Comparison of ENCODE assay signal across 19 cellular contexts in genomic region chr6:99471638-99472037, GRCh38.
"Had no signal": no experiment of that assay in that cellular context is flagged by ENCODE, and none has a peak within 500 bp of the region (broad histone marks: within the 10 kb centered on the region; RNA-seq: fewer than 3 reads in every experiment).

No MANE protein-coding gene starts in this region.

- H3K4me1 ChIP-seq: breast epithelium, gastrocnemius medialis, heart right ventricle, left lung, tibial nerve, vagina had no signal

- H3K9me3 ChIP-seq: breast epithelium, gastrocnemius medialis, heart right ventricle, left lung, tibial nerve, vagina had no signal

- H3K36me3 ChIP-seq: breast epithelium had no signal

- H3K4me3 Mint-ChIP-seq: activated naive CD4-positive, alpha-beta T cell treated with anti-CD3 and anti-CD28 coated beads for 36 hours; activated naive CD8-positive, alpha-beta T cell treated with anti-CD3 and anti-CD28 coated beads, Interleukin-2, amount 50 U/mL, for 24 hours; activated T-helper 17 cell treated with anti-CD3 and anti-CD28 coated beads, Interleukin-2, amount 50 U/mL, for 72 hours; dendritic cell treated with granulocyte-macrophage colony-stimulating factor and Interleukin-4, amounts not matched to agents 40 ng/mL and 50 ng/mL, for 4 days; naive thymus-derived CD4-positive, alpha-beta T cell had no signal

- H3K27ac ChIP-seq: breast epithelium, gastrocnemius medialis, heart right ventricle, left lung, tibial nerve, vagina had no signal

- H3K27ac Mint-ChIP-seq: activated naive CD4-positive, alpha-beta T cell treated with anti-CD3 and anti-CD28 coated beads for 36 hours; activated naive CD8-positive, alpha-beta T cell treated with anti-CD3 and anti-CD28 coated beads, Interleukin-2, amount 50 U/mL, for 24 hours; activated T-helper 17 cell treated with anti-CD3 and anti-CD28 coated beads, Interleukin-2, amount 50 U/mL, for 72 hours; dendritic cell treated with granulocyte-macrophage colony-stimulating factor and Interleukin-4, amounts not matched to agents 40 ng/mL and 50 ng/mL, for 4 days; naive thymus-derived CD4-positive, alpha-beta T cell had no signal

- H3K4me3 ChIP-seq: breast epithelium, gastrocnemius medialis, heart right ventricle, left lung, tibial nerve, vagina had no signal

- H3K4me1 Mint-ChIP-seq: activated naive CD8-positive, alpha-beta T cell treated with anti-CD3 and anti-CD28 coated beads, Interleukin-2, amount 50 U/mL, for 24 hours; activated T-helper 17 cell treated with anti-CD3 and anti-CD28 coated beads, Interleukin-2, amount 50 U/mL, for 72 hours; naive thymus-derived CD4-positive, alpha-beta T cell had no signal

- ATAC-seq: activated naive CD8-positive, alpha-beta T cell treated with anti-CD3 and anti-CD28 coated beads, Interleukin-2, amount 50 U/mL, for 24 hours; activated T-helper 17 cell treated with anti-CD3 and anti-CD28 coated beads, Interleukin-2, amount 50 U/mL, for 72 hours; gastrocnemius medialis; heart right ventricle; left lung; naive thymus-derived CD4-positive, alpha-beta T cell had no signal

- H3K9me3 Mint-ChIP-seq: activated naive CD4-positive, alpha-beta T cell treated with anti-CD3 and anti-CD28 coated beads for 36 hours; activated naive CD8-positive, alpha-beta T cell treated with anti-CD3 and anti-CD28 coated beads, Interleukin-2, amount 50 U/mL, for 24 hours; activated T-helper 17 cell treated with anti-CD3 and anti-CD28 coated beads, Interleukin-2, amount 50 U/mL, for 72 hours; dendritic cell treated with granulocyte-macrophage colony-stimulating factor and Interleukin-4, amounts not matched to agents 40 ng/mL and 50 ng/mL, for 4 days; naive thymus-derived CD4-positive, alpha-beta T cell had no signal

- H3K27me3 ChIP-seq: breast epithelium, gastrocnemius medialis, heart right ventricle, left lung, tibial nerve, vagina had no signal

- DNase-seq: activated CD4-positive, CD25-positive, alpha-beta regulatory T cell treated with anti-CD3 and anti-CD28 coated beads, Interleukin-2, amount 50 U/mL, for 72 hours; activated naive CD4-positive, alpha-beta T cell treated with anti-CD3 and anti-CD28 coated beads for 36 hours; activated naive CD8-positive, alpha-beta T cell treated with anti-CD3 and anti-CD28 coated beads, Interleukin-2, amount 50 U/mL, for 24 hours; aorta; cerebellar nuclear complex; effector memory CD4-positive, alpha-beta T cell; gastrocnemius medialis; heart right ventricle; left lung; mammary epithelial cell; naive thymus-derived CD4-positive, alpha-beta T cell; stimulated activated CD4-positive, alpha-beta T cell treated with anti-CD3 and anti-CD28 coated beads, Interleukin-2, amount 100 ng/mL, for 48 hours; stimulated activated naive CD4-positive, alpha-beta T cell; T-helper 9 cell had no signal

- H3K27me3 Mint-ChIP-seq: activated naive CD8-positive, alpha-beta T cell treated with anti-CD3 and anti-CD28 coated beads, Interleukin-2, amount 50 U/mL, for 24 hours; activated T-helper 17 cell treated with anti-CD3 and anti-CD28 coated beads, Interleukin-2, amount 50 U/mL, for 72 hours; dendritic cell treated with granulocyte-macrophage colony-stimulating factor and Interleukin-4, amounts not matched to agents 40 ng/mL and 50 ng/mL, for 4 days; naive thymus-derived CD4-positive, alpha-beta T cell had no signal
